In the genomic region with DNA sequence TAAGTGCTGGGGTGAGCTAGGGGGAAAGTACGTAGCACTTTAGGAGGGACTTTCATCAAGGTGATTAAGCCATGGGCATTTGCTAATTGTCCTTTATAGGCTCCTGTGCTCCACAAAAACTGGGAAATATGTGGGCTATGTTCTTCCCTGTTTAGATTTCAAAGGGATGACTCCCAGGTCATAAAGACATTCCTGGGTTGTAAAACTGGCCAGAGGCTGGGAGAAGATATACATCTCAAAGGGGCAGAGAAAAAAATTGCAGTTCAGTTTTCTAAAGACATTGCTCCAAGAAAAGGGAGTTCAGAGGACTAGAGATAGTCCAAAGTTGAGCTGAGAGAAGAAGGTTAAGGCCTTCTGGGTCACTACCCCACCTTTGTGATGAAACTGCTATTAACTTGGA, we compare ENCODE assay signal across 18 cellular contexts.
"Had no signal": no experiment of that assay in that cellular context is flagged by ENCODE, and none has a peak within 500 bp of the region (broad histone marks: within the 10 kb centered on the region; RNA-seq: fewer than 3 reads in every experiment).

No MANE protein-coding gene starts in this region.

- H3K36me3 Mint-ChIP-seq: activated naive CD8-positive, alpha-beta T cell treated with anti-CD3 and anti-CD28 coated beads for 36 hours; memory B cell; natural killer cell treated with Interleukin-12 subunit alpha and Interleukin-12 subunit beta and Interleukin-15 and Interleukin-18, amount 100 ng/mL, for 72 hours had no signal

- H3K4me3 Mint-ChIP-seq: activated CD4-positive, alpha-beta T cell treated with anti-CD3 and anti-CD28 coated beads for 36 hours; activated naive CD8-positive, alpha-beta T cell treated with anti-CD3 and anti-CD28 coated beads for 36 hours; endodermal cell; memory B cell; natural killer cell treated with Interleukin-12 subunit alpha and Interleukin-12 subunit beta and Interleukin-15 and Interleukin-18, amount 100 ng/mL, for 72 hours; T-helper 2 cell treated with Interferon-gamma antibody and Interleukin-4, amounts not matched to agents 5 μg/mL and 100 μg/mL, for 36 hours had no signal

- H3K4me1 ChIP-seq: body of pancreas, foreskin keratinocyte had no signal

- H3K27ac Mint-ChIP-seq: activated CD4-positive, alpha-beta T cell treated with anti-CD3 and anti-CD28 coated beads for 36 hours; activated naive CD8-positive, alpha-beta T cell treated with anti-CD3 and anti-CD28 coated beads for 36 hours; endodermal cell; memory B cell; natural killer cell treated with Interleukin-12 subunit alpha and Interleukin-12 subunit beta and Interleukin-15 and Interleukin-18, amount 100 ng/mL, for 72 hours; T-helper 2 cell treated with Interferon-gamma antibody and Interleukin-4, amounts not matched to agents 5 μg/mL and 100 μg/mL, for 36 hours had no signal

- H3K27me3 ChIP-seq: body of pancreas, foreskin keratinocyte had no signal

- ATAC-seq: activated CD4-positive, alpha-beta T cell treated with anti-CD3 and anti-CD28 coated beads for 36 hours; body of pancreas; foreskin keratinocyte; natural killer cell treated with Interleukin-12 subunit alpha and Interleukin-12 subunit beta and Interleukin-15 and Interleukin-18, amount 100 ng/mL, for 72 hours had no signal

- FAIRE-seq: TTC549 had no signal

- H3K27me3 Mint-ChIP-seq: activated naive CD8-positive, alpha-beta T cell treated with anti-CD3 and anti-CD28 coated beads for 36 hours; memory B cell; natural killer cell treated with Interleukin-12 subunit alpha and Interleukin-12 subunit beta and Interleukin-15 and Interleukin-18, amount 100 ng/mL, for 72 hours had no signal

- H3K27ac ChIP-seq: body of pancreas, epithelial cell of prostate, foreskin keratinocyte had no signal

- H3K9me3 Mint-ChIP-seq: activated naive CD8-positive, alpha-beta T cell treated with anti-CD3 and anti-CD28 coated beads for 36 hours; natural killer cell treated with Interleukin-12 subunit alpha and Interleukin-12 subunit beta and Interleukin-15 and Interleukin-18, amount 100 ng/mL, for 72 hours had no signal

- H3K4me3 ChIP-seq: body of pancreas had no signal

- DNase-seq: activated CD4-positive, alpha-beta T cell treated with anti-CD3 and anti-CD28 coated beads for 36 hours; activated CD4-positive, alpha-beta T cell treated with anti-CD3 and anti-CD28 coated beads, Interleukin-2, amount 50 U/mL, for 48 hours; activated naive CD8-positive, alpha-beta T cell treated with anti-CD3 and anti-CD28 coated beads for 36 hours; amygdala; body of pancreas; endodermal cell; foreskin keratinocyte; glutamatergic neuron; kidney glomerular epithelial cell; posterior cingulate gyrus; retina; stimulated activated CD8-positive, alpha-beta memory T cell treated with anti-CD3 and anti-CD28 coated beads, Interleukin-4, amount 100 ng/mL, for 48 hours; stimulated activated naive CD4-positive, alpha-beta T cell had no signal

- H3K9me3 ChIP-seq: body of pancreas had no signal

- H3K4me1 Mint-ChIP-seq: activated CD4-positive, alpha-beta T cell treated with anti-CD3 and anti-CD28 coated beads for 36 hours; activated naive CD8-positive, alpha-beta T cell treated with anti-CD3 and anti-CD28 coated beads for 36 hours; endodermal cell; memory B cell had no signal
